ENCODE assay signal across 21 cellular contexts in the genomic region with DNA sequence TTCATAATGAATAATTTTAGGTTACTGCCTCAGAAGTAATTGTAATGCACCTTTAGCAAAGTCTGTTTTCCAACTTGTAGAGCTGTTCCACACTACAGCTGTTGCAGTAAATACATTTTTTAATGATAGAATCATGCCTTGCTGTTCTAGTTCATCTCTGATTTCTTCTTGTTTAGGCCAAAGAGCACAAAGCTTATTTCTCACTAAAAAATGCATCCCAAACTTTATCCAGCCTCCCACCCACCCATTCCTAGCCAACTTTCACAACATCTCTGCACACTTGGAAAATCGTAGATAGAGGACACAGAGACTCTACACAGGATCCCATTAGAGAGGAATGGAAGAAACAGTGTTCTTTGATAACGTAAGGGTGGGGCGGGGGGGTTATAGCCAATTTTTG.
"Had no signal": no experiment of that assay in that cellular context is flagged by ENCODE, and none has a peak within 500 bp of the region (broad histone marks: within the 10 kb centered on the region; RNA-seq: fewer than 3 reads in every experiment).

No MANE protein-coding gene starts in this region.

- H3K4me3 ChIP-seq: esophagus squamous epithelium, lower lobe of right lung, pancreas, thoracic aorta, tibial nerve, upper lobe of left lung had no signal

- ATAC-seq: effector memory CD8-positive, alpha-beta T cell; left lobe of liver; lower lobe of right lung; natural killer cell treated with Interleukin-12 subunit alpha and Interleukin-12 subunit beta and Interleukin-15 and Interleukin-18, amount 100 ng/mL, for 72 hours; sciatic nerve; stimulated activated naive B cell treated with anti-CD40 and anti-IgM and Interleukin-4, amounts not matched to agents 10 μg/mL and 1 μg/mL and 100 μg/mL, for 72 hours had no signal

- H3K9me3 ChIP-seq: esophagus squamous epithelium, lower lobe of right lung, neutrophil, pancreas, thoracic aorta, tibial nerve, upper lobe of left lung had no signal

- H3K4me1 ChIP-seq: esophagus squamous epithelium, lower lobe of right lung, pancreas, tibial nerve, upper lobe of left lung had no signal

- H3K27ac ChIP-seq: esophagus squamous epithelium, lower lobe of right lung, neutrophil, pancreas, thoracic aorta, tibial nerve, upper lobe of left lung had no signal

- DNase-seq: cerebellar nuclear complex; cortex of kidney; effector memory CD8-positive, alpha-beta T cell; erythroblast; esophagus squamous epithelium; foreskin melanocyte; hypothalamus; immature natural killer cell; islet precursor cell; lower lobe of right lung; pancreas; retina; stimulated activated CD4-positive, alpha-beta T cell treated with anti-CD3 and anti-CD28 coated beads, Interleukin-2, amount 100 ng/mL, for 48 hours; stimulated activated naive B cell treated with anti-CD40 and anti-IgM and Interleukin-4, amounts not matched to agents 10 μg/mL and 1 μg/mL and 100 μg/mL, for 72 hours; upper lobe of left lung had no signal

- H3K36me3 ChIP-seq: esophagus squamous epithelium, lower lobe of right lung, neutrophil, pancreas, thoracic aorta, tibial nerve, upper lobe of left lung had no signal

- H3K27me3 ChIP-seq: neutrophil, pancreas, tibial nerve, upper lobe of left lung had no signal
